In the genomic region with DNA sequence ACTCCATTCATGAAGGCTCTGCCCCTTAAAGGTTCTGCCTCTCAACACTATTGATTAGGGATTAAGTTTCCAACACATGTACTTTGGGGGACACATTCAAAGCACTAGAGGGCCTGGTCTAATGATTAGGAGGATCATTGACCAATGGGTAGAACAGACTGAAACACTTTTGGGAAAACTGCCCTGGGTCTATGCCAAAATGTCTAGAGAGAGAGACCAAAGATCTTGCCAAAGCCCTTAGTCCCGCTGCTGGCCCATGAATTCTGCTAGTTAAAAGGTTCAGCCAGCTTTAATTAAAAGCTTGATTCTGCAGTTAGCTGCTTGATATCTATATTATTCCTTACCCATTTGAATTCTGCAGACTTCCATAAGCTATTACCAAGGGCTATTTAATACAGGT, we compare ENCODE assay signal across 28 cellular contexts.
"Had no signal": no experiment of that assay in that cellular context is flagged by ENCODE, and none has a peak within 500 bp of the region (broad histone marks: within the 10 kb centered on the region; RNA-seq: fewer than 3 reads in every experiment).

No MANE protein-coding gene starts in this region.

- H3K4me1 ChIP-seq: adrenal gland, SJCRH30 had no signal

- H3K4me3 ChIP-seq: adrenal gland, MG63, SJCRH30, SK-N-MC had no signal

- H3K36me3 ChIP-seq: adrenal gland, MG63, SJCRH30 had no signal

- ATAC-seq: activated CD8-positive, alpha-beta T cell treated with anti-CD3 and anti-CD28 coated beads, Interleukin-2, amount 10 ng/mL, durations not matched to agents 7 days and 5 days; activated naive CD4-positive, alpha-beta T cell treated with anti-CD3 and anti-CD28 coated beads, Interleukin-2, amount 50 U/mL, for 72 hours; Panc1 had no signal

- H3K9me3 ChIP-seq: adrenal gland, MG63, SJCRH30 had no signal

- DNase-seq: activated CD4-positive, alpha-beta T cell treated with anti-CD3 and anti-CD28 coated beads, Interleukin-2, amount 10 ng/mL, durations not matched to agents 7 days and 5 days; activated CD4-positive, alpha-beta T cell treated with anti-CD3 and anti-CD28 coated beads, Interleukin-2, amount 50 U/mL, for 48 hours; activated CD8-positive, alpha-beta T cell treated with anti-CD3 and anti-CD28 coated beads, Interleukin-2, amount 10 ng/mL, durations not matched to agents 7 days and 5 days; activated gamma-delta T cell; activated naive CD4-positive, alpha-beta T cell treated with anti-CD3 and anti-CD28 coated beads for 36 hours; activated T-cell treated with anti-CD3 and anti-CD28 coated beads, Interleukin-2, amount 50 U/mL, for 24 hours; adrenal gland; central memory CD4-positive, alpha-beta T cell; Kasumi-1; KG1; MG63; NCI-H1048; NCI-H146; NCI-H187; NCI-H2029 treated with DMSO at 0.1 percent for 48 hours; NCI-H2107; NCI-H226; NCI-H510A; NCI-H526; NCI-H748 treated with DMSO at 0.1 percent for 48 hours; SHP77; SJCRH30; T1000 had no signal

- H3K27ac ChIP-seq: adrenal gland, SJCRH30, SK-N-MC had no signal

- FAIRE-seq: astrocyte, colon had no signal

- H3K27me3 ChIP-seq: adrenal gland, MG63, SJCRH30 had no signal
